Comparison of ENCODE assay signal across 8 cellular contexts in the genomic region with DNA sequence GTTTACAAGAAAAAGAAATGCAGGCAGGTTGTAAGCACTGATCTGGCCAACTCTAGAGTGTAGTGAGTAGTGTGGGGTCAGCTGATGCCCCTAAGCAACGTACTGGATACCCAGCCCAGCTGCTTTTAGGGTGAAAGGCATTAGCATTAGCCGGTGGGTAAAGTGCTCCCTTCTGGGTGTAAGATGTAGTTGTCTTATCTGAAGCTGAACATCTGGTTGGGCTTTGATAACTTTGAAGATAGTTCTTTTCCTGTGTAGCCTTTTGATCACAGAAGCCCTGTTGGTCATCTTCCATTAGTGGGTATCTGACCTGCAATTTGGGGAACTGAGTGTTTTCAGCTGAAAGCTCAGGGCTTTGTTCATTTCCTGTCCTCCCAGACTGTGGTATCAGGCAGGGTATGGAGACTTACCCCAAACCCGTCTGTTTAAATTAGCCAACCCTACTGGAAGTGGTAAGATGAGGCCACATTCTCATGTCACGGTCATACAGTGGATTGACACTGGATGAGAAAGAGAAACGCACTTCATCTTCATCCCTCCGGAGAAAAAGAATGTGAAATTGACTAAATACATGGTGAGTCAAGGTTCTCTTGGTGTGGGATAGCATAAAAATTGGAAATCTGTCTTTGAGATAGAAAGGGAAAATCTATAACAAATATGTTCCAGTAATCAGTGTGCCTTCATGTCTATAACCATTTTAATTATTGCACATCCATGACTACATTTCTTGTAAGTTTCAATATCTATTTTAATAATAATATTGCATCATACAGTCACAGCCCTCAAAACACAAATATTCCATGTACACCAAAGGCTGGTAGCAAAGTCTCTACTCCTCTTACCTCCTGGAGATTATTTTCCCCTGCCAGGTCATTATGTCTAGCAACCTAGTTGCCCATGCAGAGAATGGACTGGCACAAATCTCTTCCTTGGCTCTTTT. TPM values are rescaled to one million over a fixed set of nuclear protein-coding genes. Genes with fewer than 3 reads are reported as not detected.
DNase-seq lines count a peak whose midpoint lies in the region; ATAC-seq, FAIRE-seq and TF ChIP-seq lines count a peak whose summit lies in the region.

No MANE protein-coding gene starts in this region.

- DNase-seq in NOMO-1 treated with DMSO at 0.1 percent for 48 hours (lab: John Stamatoyannopoulos, UW; ENCODE audit: unreplicated experiment) (peak; percentile 90), endothelial cell (ENCODE audit: low spot score) (no peak), D721Med (ENCODE audit: insufficient read length, low spot score) (no peak), amniotic stem cell (lab: John Stamatoyannopoulos, UW) (no peak), NCI-H1694 treated with DMSO at 0.1 percent for 48 hours (lab: John Stamatoyannopoulos, UW) (no peak), brain microvascular endothelial cell (no peak)

- no peaks in the 10 kb centered on the region for H3K27me3 ChIP-seq in brain microvascular endothelial cell (replicated peaks)

- H3K4me3 ChIP-seq in brain microvascular endothelial cell (ENCODE audit: low read depth, low read length) = no peak overlapping the region

- H3K36me3 Mint-ChIP-seq in endothelial cell (ENCODE audit: low read depth, unreplicated experiment) = peaks cover under 1% of the 10 kb centered on the region

- H3K36me3 ChIP-seq in brain microvascular endothelial cell (replicated peaks) = no peaks in the 10 kb centered on the region

- no peaks in the 10 kb centered on the region for H3K27me3 Mint-ChIP-seq in endothelial cell (ENCODE audit: unreplicated experiment)

- peak; percentile 56 for ATAC-seq in GM18870 (IDR thresholded peaks at IDR 0.05; ENCODE audit: unreplicated experiment)
- ATAC-seq in HG02678 (IDR thresholded peaks at IDR 0.05; ENCODE audit: unreplicated experiment) = peak; percentile 59

- H3K4me1 Mint-ChIP-seq in endothelial cell (ENCODE audit: unreplicated experiment) = peaks cover 48% of the 10 kb centered on the region

- no peaks in the 10 kb centered on the region for H3K9me3 Mint-ChIP-seq in endothelial cell (ENCODE audit: unreplicated experiment)

- H3K27ac Mint-ChIP-seq in endothelial cell (ENCODE audit: unreplicated experiment) = peak overlapping the region; percentile 81

- H3K27ac ChIP-seq in brain microvascular endothelial cell = no peak overlapping the region

- no peak for TF ChIP-seq CTCF in endothelial cell (IDR thresholded peaks at IDR 0.05; ENCODE audit: unreplicated experiment)
- no peak for TF ChIP-seq CTCF in D721Med (IDR thresholded peaks at IDR 0.05; ENCODE audit: insufficient read depth, missing control alignments)
- no peak for TF ChIP-seq CTCF in brain microvascular endothelial cell (IDR thresholded peaks at IDR 0.05; ENCODE audit: low read depth, low read length, missing control alignments)

- in situ Hi-C loops in brain microvascular endothelial cell (cut with HindIII; ENCODE audit: low pct_ligation_motif_present, low sequenced_read_pairs) = no loop called here

- H3K4me3 Mint-ChIP-seq in endothelial cell (ENCODE audit: unreplicated experiment) = peak overlapping the region; percentile 18

- no peak for FAIRE-seq in D721Med (lab: Jason Lieb, UNC)

RNA-seq across cellular contexts. Expression of gene RHOH, which starts 8.7 kb away (rescaled TPM):
- 20.4 TPM for total RNA-seq in endothelial cell (ENCODE audit: unreplicated experiment)
